In genomic region chr9:97501177-97501971, GRCh38 we compare ENCODE assay signal across 9 cellular contexts. TPM values are rescaled to one million over a fixed set of nuclear protein-coding genes. Genes with fewer than 3 reads are reported as not detected.
DNase-seq lines count a peak whose midpoint lies in the region; ATAC-seq and TF ChIP-seq lines count a peak whose summit lies in the region.
"Had no signal": no experiment of that assay in that cellular context is flagged by ENCODE, and none has a peak within 500 bp of the region (broad histone marks: within the 10 kb centered on the region; RNA-seq: fewer than 3 reads in every experiment).

Gene TMOD1, plus strand, starts transcription at chr9:97501666. Its CDS starts 22,523 bp downstream, at chr9:97524189.

- H3K4me3 Mint-ChIP-seq in naive thymus-derived CD8-positive, alpha-beta T cell = peak within 1 kb of the TSS; percentile 64 to 88 (median 77)

- peaks cover 41% of the 10 kb centered on the region for H3K27me3 ChIP-seq in thymus (ENCODE audit: control insufficient read depth, insufficient read depth)

- H3K27me3 Mint-ChIP-seq in naive thymus-derived CD8-positive, alpha-beta T cell = peaks cover 17 to 49% (median 38%) of the 10 kb centered on the region in 5 donors

- POLR2A ChIA-PET in naive thymus-derived CD8-positive, alpha-beta T cell (lab: Charles Lee) = interaction anchor here (0.7 kb wide), 1 partner anchor 95 kb away, joined by 5 read pairs; no protein-coding TSS in a partner anchor

- peaks cover 9 to 14% (median 10%) of the 10 kb centered on the region in 3 donors for H3K36me3 Mint-ChIP-seq in naive thymus-derived CD8-positive, alpha-beta T cell

- H3K4me1 Mint-ChIP-seq in naive thymus-derived CD8-positive, alpha-beta T cell = peaks cover 9 to 18% (median 13%) of the 10 kb centered on the region in 4 donors

- peaks cover 10% of the 10 kb centered on the region for H3K4me1 ChIP-seq in thymus (ENCODE audit: control insufficient read depth, insufficient read depth, low read length)

- H3K27ac ChIP-seq in thymus (ENCODE audit: low read depth) = no peak within 1 kb of the TSS

- no peaks in the 10 kb centered on the region for H3K36me3 ChIP-seq in thymus (ENCODE audit: control insufficient read depth, insufficient read depth)

- peak within 1 kb of the TSS in 1 of 10 donors; percentile 54 for H3K27ac Mint-ChIP-seq in naive thymus-derived CD8-positive, alpha-beta T cell

- DNase-seq in Ammon's horn (ENCODE audit: low spot score) (peak; percentile 82), NCI-H510A treated with DMSO at 0.1 percent for 48 hours (lab: John Stamatoyannopoulos, UW) (peak; percentile 83), fibroblast of mammary gland (ENCODE audit: low read depth) (no peak)
- peak; percentile 59 for DNase-seq in activated T-cell treated with anti-CD3 and anti-CD28 coated beads, Interleukin-2, amount 50 U/mL, for 1 hour
- peak in 5 of 10 donors; percentile 4 to 26 (median 19) for DNase-seq in naive thymus-derived CD8-positive, alpha-beta T cell

- H3K9me3 Mint-ChIP-seq in naive thymus-derived CD8-positive, alpha-beta T cell = peaks cover 0 to 9% (median 3%) of the 10 kb centered on the region in 9 donors

- WGBS in thymus = under 1% methylated on average over 74 of the region's 87 CpGs

- H3K4me3 ChIP-seq in fibroblast of mammary gland (ENCODE audit: control insufficient read depth, low read depth, low read length) (peak within 1 kb of the TSS; percentile 32), thymus (ENCODE audit: low read length) (peak within 1 kb of the TSS; percentile 52)

- H3K9me3 ChIP-seq in thymus (ENCODE audit: control insufficient read depth) = no peaks in the 10 kb centered on the region

- ATAC-seq in GM18867 (IDR thresholded peaks at IDR 0.05; ENCODE audit: unreplicated experiment) (peak; percentile 72), HG03095 (IDR thresholded peaks at IDR 0.05; ENCODE audit: unreplicated experiment) (peak; percentile 58)
- ATAC-seq in naive thymus-derived CD8-positive, alpha-beta T cell = peak; percentile 71 to 83

- no peak for TF ChIP-seq CTCF in fibroblast of mammary gland (conservative IDR thresholded peaks at IDR 0.05; ENCODE audit: control insufficient read depth, insufficient read depth, low read depth, low read length)

RNA-seq across cellular contexts. Expression of gene TMOD1, which starts in this region (rescaled TPM):
- 1 to 10 TPM in 1 of 2 experiments, under 1 TPM in 1; 0.96 to 1.6 TPM for total RNA-seq in naive thymus-derived CD8-positive, alpha-beta T cell
- polyA plus RNA-seq in naive thymus-derived CD8-positive, alpha-beta T cell = 1 to 10 TPM in 2 of 3 donors, under 1 TPM in 1; 0.92 to 2.7 (median 1.2) TPM
- polyA plus RNA-seq in thymus = 4.2 TPM
- total RNA-seq: LHCN-M2 had no signal
